31 cellular contexts compared by ENCODE assay signal in the genomic region with DNA sequence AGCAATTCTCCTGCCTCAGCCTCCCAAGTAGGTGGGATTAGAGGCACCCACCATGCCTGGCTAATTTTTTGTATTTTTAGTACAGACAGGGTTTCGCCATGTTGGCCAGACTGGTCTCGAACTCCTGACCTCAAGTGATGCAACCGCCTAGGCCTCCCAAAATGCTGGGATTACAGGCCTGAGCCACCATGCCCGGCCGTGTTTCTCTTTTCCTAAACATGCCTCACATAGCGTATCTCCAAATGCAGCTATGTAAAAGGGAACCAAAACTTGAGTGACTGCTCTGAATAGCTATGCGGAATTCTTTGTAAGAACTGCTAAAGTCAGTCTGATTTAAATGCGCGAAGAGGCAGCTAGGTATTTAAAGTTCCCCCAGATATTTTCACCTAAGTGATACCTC. TPM values are rescaled to one million over a fixed set of nuclear protein-coding genes. Genes with fewer than 3 reads are reported as not detected.
"Had no signal": no experiment of that assay in that cellular context is flagged by ENCODE, and none has a peak within 500 bp of the region (broad histone marks: within the 10 kb centered on the region; RNA-seq: fewer than 3 reads in every experiment).

No MANE protein-coding gene starts in this region.

- ATAC-seq: activated naive CD4-positive, alpha-beta T cell treated with anti-CD3 and anti-CD28 coated beads, Interleukin-2, amount 50 U/mL, for 72 hours; body of pancreas; K562 had no signal

- H3K9ac ChIP-seq: SK-N-SH had no signal

- H3K4me3 ChIP-seq: adrenal gland, body of pancreas, breast epithelium, K562, PC-9, SJSA1 had no signal

- H3K4me1 ChIP-seq: adrenal gland, breast epithelium, SJSA1 had no signal

- H3K36me3 ChIP-seq: adrenal gland, breast epithelium, SJSA1 had no signal

- H3K27ac ChIP-seq: adrenal gland, body of pancreas, breast epithelium, PC-9, RWPE1, SJSA1 had no signal

- H3K9me3 ChIP-seq: adrenal gland, body of pancreas, SJSA1, SK-N-SH had no signal

- DNase-seq: activated CD4-positive, alpha-beta memory T cell treated with anti-CD3 and anti-CD28 coated beads, Interleukin-2, amount 10 ng/mL, durations not matched to agents 7 days and 5 days; activated CD4-positive, alpha-beta T cell treated with anti-CD3 and anti-CD28 coated beads for 1 hour; activated CD4-positive, alpha-beta T cell treated with anti-CD3 and anti-CD28 coated beads for 48 hours; activated CD4-positive, CD25-positive, alpha-beta regulatory T cell; activated gamma-delta T cell treated with Interleukin-2 at 50 U/mL for 16 hours; activated naive CD4-positive, alpha-beta T cell treated with anti-CD3 and anti-CD28 coated beads for 36 hours; activated T-cell treated with anti-CD3 and anti-CD28 coated beads, Interleukin-2, amount 50 U/mL, for 24 hours; adrenal gland; body of pancreas; cerebellar nuclear complex; NCI-H1105 treated with DMSO at 0.1 percent for 48 hours; NCI-H1436; NCI-H1694; NCI-H1930; NCI-H2081 treated with DMSO at 0.1 percent for 48 hours; NCI-H345; NCI-H524 treated with DMSO at 0.1 percent for 48 hours; PC-9; Right ventricle myocardium superior; SK-N-SH had no signal

- H3K27me3 ChIP-seq: adrenal gland, body of pancreas, breast epithelium had no signal

- H3K4me2 ChIP-seq: PC-9, SK-N-SH had no signal

RNA-seq across cellular contexts. Expression of a gene that starts 20.5 kb away (rescaled TPM):
- total RNA-seq: activated CD4-positive, alpha-beta memory T cell treated with anti-CD3 and anti-CD28 coated beads, Interleukin-2, amount 10 ng/mL, durations not matched to agents 7 days and 5 days; activated CD8-positive, alpha-beta memory T cell treated with anti-CD3 and anti-CD28 coated beads for 36 hours; activated naive CD4-positive, alpha-beta T cell treated with anti-CD3 and anti-CD28 coated beads for 36 hours; activated naive CD4-positive, alpha-beta T cell treated with anti-CD3 and anti-CD28 coated beads, Interleukin-2, amount 50 U/mL, for 72 hours; adrenal gland; astrocyte; body of pancreas; breast epithelium; cardiac septum; K562; M059J; NCI-H460; OCI-LY7; PC-9; Right ventricle myocardium superior; SJSA1 had no signal
- polyA plus RNA-seq: adrenal gland, K562, SK-N-SH had no signal

RNA-seq across cellular contexts. Expression of a gene that starts 28.7 kb away (rescaled TPM):
- total RNA-seq: activated CD4-positive, alpha-beta memory T cell treated with anti-CD3 and anti-CD28 coated beads, Interleukin-2, amount 10 ng/mL, durations not matched to agents 7 days and 5 days; activated CD8-positive, alpha-beta memory T cell treated with anti-CD3 and anti-CD28 coated beads for 36 hours; activated naive CD4-positive, alpha-beta T cell treated with anti-CD3 and anti-CD28 coated beads for 36 hours; activated naive CD4-positive, alpha-beta T cell treated with anti-CD3 and anti-CD28 coated beads, Interleukin-2, amount 50 U/mL, for 72 hours; adrenal gland; astrocyte; body of pancreas; breast epithelium; cardiac septum; K562; M059J; NCI-H460; OCI-LY7; PC-9; Right ventricle myocardium superior; SJSA1 had no signal
- polyA plus RNA-seq: adrenal gland, K562, SK-N-SH had no signal

RNA-seq across cellular contexts. Expression of a gene that starts 47.4 kb away (rescaled TPM):
- total RNA-seq: activated CD4-positive, alpha-beta memory T cell treated with anti-CD3 and anti-CD28 coated beads, Interleukin-2, amount 10 ng/mL, durations not matched to agents 7 days and 5 days; activated CD8-positive, alpha-beta memory T cell treated with anti-CD3 and anti-CD28 coated beads for 36 hours; activated naive CD4-positive, alpha-beta T cell treated with anti-CD3 and anti-CD28 coated beads for 36 hours; activated naive CD4-positive, alpha-beta T cell treated with anti-CD3 and anti-CD28 coated beads, Interleukin-2, amount 50 U/mL, for 72 hours; adrenal gland; astrocyte; body of pancreas; breast epithelium; cardiac septum; K562; M059J; NCI-H460; OCI-LY7; PC-9; Right ventricle myocardium superior; SJSA1 had no signal
- polyA plus RNA-seq: adrenal gland, K562, SK-N-SH had no signal
